1 cellular context compared by ENCODE assay signal in genomic region chr7:141695803-141696289, GRCh38.
TF ChIP-seq lines count a peak whose summit lies in the region.

No MANE protein-coding gene starts in this region.

TF ChIP-seq in HepG2, 621 proteins besides CTCF, POLR2A, EP300 and RAD21 (continued from another document and continues in another):
- TF ChIP-seq MLXIP (CRISPR knock-in tag; IDR thresholded peaks at IDR 0.05; ENCODE audit: borderline replicate concordance) (no peak), SOX6 (IDR thresholded peaks at IDR 0.05) (no peak), SOX6 (CRISPR knock-in tag; IDR thresholded peaks at IDR 0.05) (peak; percentile 84), ZFP62 (CRISPR knock-in tag; IDR thresholded peaks at IDR 0.05) (no peak), THAP9 (CRISPR knock-in tag; IDR thresholded peaks at IDR 0.05; ENCODE audit: borderline replicate concordance) (no peak), BCL6 (CRISPR knock-in tag; IDR thresholded peaks at IDR 0.05) (peak; percentile 73), ZNF784 (CRISPR knock-in tag; IDR thresholded peaks at IDR 0.05; ENCODE audit: borderline replicate concordance) (no peak), CSRNP2 (CRISPR knock-in tag; conservative IDR thresholded peaks at IDR 0.05; ENCODE audit: low read depth) (no peak), GATAD1 (CRISPR knock-in tag; IDR thresholded peaks at IDR 0.05) (peak; percentile 57), RXRB (CRISPR knock-in tag; IDR thresholded peaks at IDR 0.05; ENCODE audit: borderline replicate concordance) (peak; percentile 57; the same call in 1 of the 2 replicates), ZNF75D (CRISPR knock-in tag; IDR thresholded peaks at IDR 0.05; ENCODE audit: borderline replicate concordance) (no peak), HMGXB4 (CRISPR knock-in tag; IDR thresholded peaks at IDR 0.05; ENCODE audit: borderline replicate concordance in 1 of 2, low read depth in 1 of 2) (peak in 1 of 2 experiments; percentile 13; a peak in 1 of 4 replicates), PCBP1 (IDR thresholded peaks at IDR 0.05; ENCODE audit: borderline replicate concordance, low read depth, low read length) (no peak), ZNF263 (CRISPR knock-in tag; IDR thresholded peaks at IDR 0.05) (peak; percentile 91), ZMAT3 (CRISPR knock-in tag; conservative IDR thresholded peaks at IDR 0.05) (no peak), FOXA1 (IDR thresholded peaks at IDR 0.05) (peak; percentile 93), FOXA1 (CRISPR knock-in tag; IDR thresholded peaks at IDR 0.05) (peak; percentile 98), YEATS2 (CRISPR knock-in tag; IDR thresholded peaks at IDR 0.05; ENCODE audit: borderline replicate concordance) (peak; percentile 63; the same call in 1 of the 2 replicates), TFE3 (CRISPR knock-in tag; IDR thresholded peaks at IDR 0.05) (peak; percentile 85), ADNP (CRISPR knock-in tag; IDR thresholded peaks at IDR 0.05) (no peak), HDAC2 (CRISPR knock-in tag; IDR thresholded peaks at IDR 0.05) (peak; percentile 81), NR2F2 (IDR thresholded peaks at IDR 0.05; ENCODE audit: borderline replicate concordance, low read depth) (0 out of 2 replicates have a peak, but pooled peaks have one; percentile 45), ZNF530 (CRISPR knock-in tag; IDR thresholded peaks at IDR 0.05; ENCODE audit: low read depth) (no peak), HNF4G (IDR thresholded peaks at IDR 0.05; ENCODE audit: borderline replicate concordance, low read depth, low read length) (peak; percentile 83), HNF4G (CRISPR knock-in tag; IDR thresholded peaks at IDR 0.05; ENCODE audit: borderline replicate concordance, low read depth) (no peak), AKAP8 (CRISPR knock-in tag; IDR thresholded peaks at IDR 0.05) (no peak), MAX (IDR thresholded peaks at IDR 0.05) (0 out of 2 replicates have a peak, but pooled peaks have one; percentile 33), RBAK (CRISPR knock-in tag; IDR thresholded peaks at IDR 0.05) (no peak), ZBTB2 (CRISPR knock-in tag; IDR thresholded peaks at IDR 0.05; ENCODE audit: low read depth) (no peak), NR2F6 (IDR thresholded peaks at IDR 0.05) (peak; percentile 73), NR2F6 (CRISPR knock-in tag; IDR thresholded peaks at IDR 0.05) (peak; percentile 69; the same call in 1 of the 2 replicates), FOXP1 (IDR thresholded peaks at IDR 0.05) (0 out of 2 replicates have a peak, but pooled peaks have one; percentile 19), FOXP1 (CRISPR knock-in tag; IDR thresholded peaks at IDR 0.05) (peak; percentile 74), RCOR2 (CRISPR knock-in tag; IDR thresholded peaks at IDR 0.05) (peak; percentile 55; the same call in 1 of the 2 replicates), ZNF230 (CRISPR knock-in tag; IDR thresholded peaks at IDR 0.05) (no peak), NCOR1 (IDR thresholded peaks at IDR 0.05; ENCODE audit: borderline replicate concordance, low read length) (no peak), PATZ1 (CRISPR knock-in tag; IDR thresholded peaks at IDR 0.05) (peak; percentile 34; the same call in 1 of the 2 replicates), REL (CRISPR knock-in tag; conservative IDR thresholded peaks at IDR 0.05) (no peak), MLX (CRISPR knock-in tag; IDR thresholded peaks at IDR 0.05) (peak; percentile 82; the same call in 1 of the 2 replicates), ZNF780A (CRISPR knock-in tag; IDR thresholded peaks at IDR 0.05) (no peak), XRCC5 (optimal IDR thresholded peaks at IDR 0.05; ENCODE audit: low read length) (peak; percentile 70)
- TF ChIP-seq, protein P1, sequence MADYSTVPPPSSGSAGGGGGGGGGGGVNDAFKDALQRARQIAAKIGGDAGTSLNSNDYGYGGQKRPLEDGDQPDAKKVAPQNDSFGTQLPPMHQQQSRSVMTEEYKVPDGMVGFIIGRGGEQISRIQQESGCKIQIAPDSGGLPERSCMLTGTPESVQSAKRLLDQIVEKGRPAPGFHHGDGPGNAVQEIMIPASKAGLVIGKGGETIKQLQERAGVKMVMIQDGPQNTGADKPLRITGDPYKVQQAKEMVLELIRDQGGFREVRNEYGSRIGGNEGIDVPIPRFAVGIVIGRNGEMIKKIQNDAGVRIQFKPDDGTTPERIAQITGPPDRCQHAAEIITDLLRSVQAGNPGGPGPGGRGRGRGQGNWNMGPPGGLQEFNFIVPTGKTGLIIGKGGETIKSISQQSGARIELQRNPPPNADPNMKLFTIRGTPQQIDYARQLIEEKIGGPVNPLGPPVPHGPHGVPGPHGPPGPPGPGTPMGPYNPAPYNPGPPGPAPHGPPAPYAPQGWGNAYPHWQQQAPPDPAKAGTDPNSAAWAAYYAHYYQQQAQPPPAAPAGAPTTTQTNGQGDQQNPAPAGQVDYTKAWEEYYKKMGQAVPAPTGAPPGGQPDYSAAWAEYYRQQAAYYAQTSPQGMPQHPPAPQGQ (CRISPR knock-in tag; IDR thresholded peaks at IDR 0.05; ENCODE audit: borderline replicate concordance), result no peak
- TF ChIP-seq, protein P2, sequence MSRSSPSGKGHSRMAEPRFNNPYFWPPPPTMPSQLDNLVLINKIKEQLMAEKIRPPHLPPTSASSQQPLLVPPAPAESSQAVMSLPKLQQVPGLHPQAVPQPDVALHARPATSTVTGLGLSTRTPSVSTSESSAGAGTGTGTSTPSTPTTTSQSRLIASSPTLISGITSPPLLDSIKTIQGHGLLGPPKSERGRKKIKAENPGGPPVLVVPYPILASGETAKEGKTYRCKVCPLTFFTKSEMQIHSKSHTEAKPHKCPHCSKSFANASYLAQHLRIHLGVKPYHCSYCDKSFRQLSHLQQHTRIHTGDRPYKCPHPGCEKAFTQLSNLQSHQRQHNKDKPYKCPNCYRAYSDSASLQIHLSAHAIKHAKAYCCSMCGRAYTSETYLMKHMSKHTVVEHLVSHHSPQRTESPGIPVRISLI (CRISPR knock-in tag; IDR thresholded peaks at IDR 0.05; ENCODE audit: borderline replicate concordance), result no peak
